ENCODE assay signal across 9 cellular contexts in the genomic region with DNA sequence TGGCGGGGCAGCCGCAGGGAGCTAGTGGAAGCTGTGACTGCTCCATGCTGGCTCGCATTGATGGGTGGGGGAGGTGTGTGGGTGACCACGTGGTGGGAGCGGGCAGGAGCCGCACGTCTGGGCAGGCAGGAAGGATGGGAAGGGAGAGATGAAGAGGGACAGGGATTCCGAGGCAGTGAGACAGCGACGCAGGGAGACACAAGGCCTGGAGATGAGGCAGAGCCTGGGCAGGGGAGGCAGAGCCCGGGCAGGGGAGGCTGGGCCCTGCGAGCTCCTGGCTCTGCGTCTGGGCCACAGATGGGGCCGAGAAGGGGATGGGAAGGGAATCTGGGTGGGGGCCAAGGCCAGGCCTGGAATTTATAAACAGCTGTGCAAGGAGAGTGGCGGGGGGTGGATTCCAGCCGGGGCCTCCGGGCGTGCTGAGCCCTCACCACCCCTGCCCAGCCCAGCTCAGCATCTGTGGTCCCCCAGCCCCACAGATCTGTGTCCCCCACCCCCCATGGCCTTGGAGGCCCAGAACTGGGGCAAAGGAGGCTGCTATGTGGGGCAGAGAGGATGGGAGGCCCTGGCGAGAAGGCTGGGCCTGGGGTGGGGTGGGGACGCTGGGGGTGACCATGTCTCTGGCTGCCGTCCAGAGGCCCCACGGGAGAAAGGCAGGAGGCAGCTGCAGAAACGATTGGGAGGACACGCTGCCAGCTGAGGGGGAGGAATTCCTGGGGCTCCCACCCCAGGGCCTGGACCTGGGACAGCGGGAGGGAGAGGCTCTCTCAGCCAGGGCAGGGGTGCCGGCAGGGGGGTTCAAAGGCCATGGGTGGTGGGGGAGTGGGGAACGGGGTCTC. TPM values are rescaled to one million over a fixed set of nuclear protein-coding genes. Genes with fewer than 3 reads are reported as not detected.
DNase-seq lines count a peak whose midpoint lies in the region; ATAC-seq and TF ChIP-seq lines count a peak whose summit lies in the region.
"Had no signal": no experiment of that assay in that cellular context is flagged by ENCODE, and none has a peak within 500 bp of the region (broad histone marks: within the 10 kb centered on the region; RNA-seq: fewer than 3 reads in every experiment).

No MANE protein-coding gene starts in this region.

- H3K27ac ChIP-seq in SJCRH30 = peak overlapping the region; percentile 98
- H3K27ac ChIP-seq in foreskin keratinocyte = peak overlapping the region; percentile 68

- H3K36me3 ChIP-seq in SJCRH30 = no peaks in the 10 kb centered on the region

- H3K9me3 ChIP-seq in SJCRH30 (replicated peaks) = peaks cover 4% of the 10 kb centered on the region; the same call in 1 of the 2 replicates

- H3K4me3 ChIP-seq in SJCRH30 = peak overlapping the region; percentile 44

- no peaks in the 10 kb centered on the region for H3K9me3 Mint-ChIP-seq in osteocyte (ENCODE audit: unreplicated experiment)

- DNase-seq in D341Med (ENCODE audit: low spot score) (peak; percentile 86), SJCRH30 (peak; percentile 97 to 98), foreskin keratinocyte (peak; percentile 93 to 97), osteocyte (ENCODE audit: extremely low spot score, unreplicated experiment) (peak; percentile 98)

- H3K27me3 ChIP-seq in SJCRH30 (no peaks in the 10 kb centered on the region), foreskin keratinocyte (no peaks in the 10 kb centered on the region)

- peaks cover 85% of the 10 kb centered on the region for H3K4me1 Mint-ChIP-seq in osteocyte (ENCODE audit: unreplicated experiment)

- peak overlapping the region; percentile 94 for H3K27ac Mint-ChIP-seq in osteocyte (ENCODE audit: unreplicated experiment)
- H3K27ac Mint-ChIP-seq: activated naive CD8-positive, alpha-beta T cell had no signal

- TF ChIP-seq CTCF in foreskin keratinocyte (conservative IDR thresholded peaks at IDR 0.05) (peak; percentile 5), osteocyte (IDR thresholded peaks at IDR 0.05) (no peak)

- H3K4me1 ChIP-seq in SJCRH30 (peaks cover 22% of the 10 kb centered on the region), foreskin keratinocyte (peaks cover 26% of the 10 kb centered on the region)

- peaks cover 29% of the 10 kb centered on the region for H3K36me3 Mint-ChIP-seq in osteocyte (ENCODE audit: unreplicated experiment)
- H3K36me3 Mint-ChIP-seq: activated naive CD8-positive, alpha-beta T cell had no signal

- peak overlapping the region; percentile 67 for H3K4me3 Mint-ChIP-seq in osteocyte (ENCODE audit: unreplicated experiment)
- H3K4me3 Mint-ChIP-seq: activated naive CD8-positive, alpha-beta T cell had no signal

- no peaks in the 10 kb centered on the region for H3K27me3 Mint-ChIP-seq in osteocyte (ENCODE audit: unreplicated experiment)

- ATAC-seq in foreskin keratinocyte = peak; percentile 89
- no peak for ATAC-seq in HG02840 (IDR thresholded peaks at IDR 0.05; ENCODE audit: low FRiP score, unreplicated experiment)
- ATAC-seq in GM21390 (IDR thresholded peaks at IDR 0.05; ENCODE audit: unreplicated experiment) = no peak
- ATAC-seq in GM19035 (IDR thresholded peaks at IDR 0.05; ENCODE audit: unreplicated experiment) = no peak
- ATAC-seq in HG02884 (IDR thresholded peaks at IDR 0.05; ENCODE audit: unreplicated experiment) = no peak

RNA-seq across cellular contexts. Expression of a gene that starts 6.0 kb away (rescaled TPM):
- 9.0 and 9.4 TPM in 2 replicates for total RNA-seq in SJCRH30 (2014; rRNA removed; shearing (Covaris generic))
- total RNA-seq in foreskin keratinocyte (70.2 and 74.9 TPM in 2 replicates), osteocyte (440 and 443 TPM in 2 replicates)
- 93.3 and 98.9 TPM in 2 replicates for polyA plus RNA-seq in foreskin keratinocyte

RNA-seq across cellular contexts. Expression of a gene that starts 26.1 kb away (rescaled TPM):
- total RNA-seq in SJCRH30 (2014; rRNA removed; shearing (Covaris generic)) = 194 TPM in 2 replicates
- total RNA-seq in foreskin keratinocyte (73.1 and 76.9 TPM in 2 replicates), osteocyte (231 and 232 TPM in 2 replicates)
- polyA plus RNA-seq in foreskin keratinocyte = 128 and 142 TPM in 2 replicates

RNA-seq across cellular contexts. Expression of a gene that starts 59.2 kb away (rescaled TPM):
- 204 and 219 TPM in 2 replicates for total RNA-seq in SJCRH30 (2014; rRNA removed; shearing (Covaris generic))
- 412 and 470 TPM in 2 replicates for total RNA-seq in foreskin keratinocyte
- 523 and 582 TPM in 2 replicates for polyA plus RNA-seq in foreskin keratinocyte
- total RNA-seq in osteocyte = 193 and 204 TPM in 2 replicates
